7 cellular contexts compared by ENCODE assay signal in genomic region chr5:93078082-93079038, GRCh38.
DNase-seq lines count a peak whose midpoint lies in the region; ATAC-seq lines count a peak whose summit lies in the region.

No MANE protein-coding gene starts in this region.

- DNase-seq in NCI-H774 (lab: John Stamatoyannopoulos, UW) (peak; percentile 40), dermis blood vessel endothelial cell (peak; percentile 98), myocyte (ENCODE audit: low read depth) (peak; percentile 99), NOMO-1 treated with DMSO at 0.1 percent for 48 hours (lab: John Stamatoyannopoulos, UW; ENCODE audit: unreplicated experiment) (no peak)
- DNase-seq in effector memory CD4-positive, alpha-beta T cell = no peak

- H3K4me3 ChIP-seq in effector memory CD4-positive, alpha-beta T cell (ENCODE audit: insufficient read depth, low read depth, low read length, poor library complexity, severe bottlenecking) = no peak overlapping the region

- ATAC-seq in GM18868 (IDR thresholded peaks at IDR 0.05; ENCODE audit: unreplicated experiment) (peak; percentile 82), HG02870 (IDR thresholded peaks at IDR 0.05; ENCODE audit: unreplicated experiment) (peak; percentile 71)

- no peaks in the 10 kb centered on the region for H3K4me1 ChIP-seq in effector memory CD4-positive, alpha-beta T cell (ENCODE audit: control insufficient read depth, insufficient read depth, low read length, poor library complexity, severe bottlenecking)

- no peaks in the 10 kb centered on the region for H3K27me3 ChIP-seq in effector memory CD4-positive, alpha-beta T cell (replicated peaks; ENCODE audit: control insufficient read depth, insufficient read depth, low read length, poor library complexity, severe bottlenecking)

- H3K9me3 ChIP-seq in effector memory CD4-positive, alpha-beta T cell (ENCODE audit: control insufficient read depth, low read length) = no peaks in the 10 kb centered on the region

- H3K27ac ChIP-seq in effector memory CD4-positive, alpha-beta T cell (ENCODE audit: insufficient read depth, low read length, poor library complexity, severe bottlenecking) = no peak overlapping the region

- no peaks in the 10 kb centered on the region for H3K36me3 ChIP-seq in effector memory CD4-positive, alpha-beta T cell (ENCODE audit: control insufficient read depth, insufficient read depth, low read length)

Comparison
In these comparisons a context has a peak if more than half of its experiments do, and no peak if none do; other contexts are left out.
1. DNase-seq: peak in NCI-H774 (single experiment), dermis blood vessel endothelial cell (single experiment) and myocyte (single experiment); none in NOMO-1 treated with DMSO at 0.1 percent for 48 hours (single experiment) and effector memory CD4-positive, alpha-beta T cell (0 of 3).